ENCODE assay signal across 22 cellular contexts in the genomic region with DNA sequence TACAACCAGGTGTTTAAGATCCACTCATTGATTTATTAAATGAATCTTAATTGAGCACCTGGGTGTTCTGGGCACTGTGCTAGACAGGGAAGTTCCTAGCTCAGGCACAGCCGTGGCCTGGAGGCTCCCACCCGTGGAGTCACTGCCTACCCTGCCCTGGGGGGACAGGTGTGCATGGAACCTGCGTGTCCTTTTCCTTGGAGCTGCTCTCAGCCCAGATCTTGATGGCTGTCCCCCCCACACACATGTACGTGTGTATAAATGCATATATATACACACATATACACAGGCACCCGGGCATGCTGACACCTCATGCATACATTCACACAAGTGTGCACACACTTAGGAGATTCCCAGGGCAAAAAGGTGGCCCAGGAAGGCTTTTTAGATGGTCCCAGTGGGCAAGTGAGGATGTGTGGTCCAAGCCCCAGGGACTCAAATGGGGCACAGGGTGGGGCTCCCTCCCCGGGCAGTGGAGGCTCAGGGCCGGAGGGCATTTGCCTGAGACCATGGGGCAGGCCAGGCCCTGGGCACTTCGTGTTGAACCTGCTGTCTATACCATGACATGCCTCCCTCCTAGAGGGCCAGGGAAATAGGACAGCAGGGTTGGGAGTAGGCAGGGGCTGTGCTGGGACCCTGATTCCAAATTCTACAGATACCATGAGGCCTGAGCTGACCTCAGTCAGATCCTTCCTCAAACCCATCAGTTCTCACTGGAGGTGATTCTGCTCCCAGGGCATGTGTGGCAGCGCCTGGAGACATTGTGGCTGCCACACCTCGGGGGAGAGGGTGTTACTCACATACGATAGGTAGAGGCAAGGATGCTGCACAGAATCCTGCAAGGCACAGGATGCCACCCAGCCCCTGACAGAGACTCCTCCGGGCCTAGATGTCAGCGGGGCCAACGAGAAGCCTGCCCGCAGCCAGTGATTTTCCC.
DNase-seq lines count a peak whose midpoint lies in the region; ATAC-seq and TF ChIP-seq lines count a peak whose summit lies in the region.
"Had no signal": no experiment of that assay in that cellular context is flagged by ENCODE, and none has a peak within 500 bp of the region (broad histone marks: within the 10 kb centered on the region; RNA-seq: fewer than 3 reads in every experiment).

No MANE protein-coding gene starts in this region.

- CTCF ChIA-PET in Calu3 (lab: Charles Lee): no interaction called here

- peaks cover 14% of the 10 kb centered on the region in 2 donors for H3K4me1 Mint-ChIP-seq in effector memory CD8-positive, alpha-beta T cell (ENCODE audit: low read depth in 2 of 2)
- H3K4me1 Mint-ChIP-seq in stimulated activated effector memory CD8-positive, alpha-beta T cell treated with anti-CD3 and anti-CD28 coated beads, Interleukin-12 subunit alpha, Interleukin-12 subunit beta, amount 100 ng/mL, for 72 hours: peaks cover 28% of the 10 kb centered on the region
- peaks cover 9% of the 10 kb centered on the region for H3K4me1 Mint-ChIP-seq in Calu3 (ENCODE audit: low read depth, unreplicated experiment)

- H3K9me3 ChIP-seq in right atrium auricular region (no peaks in the 10 kb centered on the region), vagina (no peaks in the 10 kb centered on the region)
- H3K9me3 ChIP-seq: psoas muscle, SJSA1, spleen had no signal

- H3K27ac Mint-ChIP-seq in effector memory CD8-positive, alpha-beta T cell: peak overlapping the region; percentile 15 to 72
- H3K27ac Mint-ChIP-seq in stimulated activated effector memory CD8-positive, alpha-beta T cell treated with anti-CD3 and anti-CD28 coated beads, Interleukin-12 subunit alpha, Interleukin-12 subunit beta, amount 100 ng/mL, for 72 hours: peak overlapping the region; percentile 84
- no peak overlapping the region for H3K27ac Mint-ChIP-seq in Calu3 (ENCODE audit: unreplicated experiment)
- H3K27ac Mint-ChIP-seq: activated naive CD8-positive, alpha-beta T cell treated with anti-CD3 and anti-CD28 coated beads, Interleukin-2, amount 10 ng/mL, durations not matched to agents 7 days and 5 days; stimulated activated naive CD8-positive, alpha-beta T cell treated with anti-CD3 and anti-CD28 coated beads, Interleukin-15, Interleukin-2, amounts not matched to agents 100 ng/mL and 50 ng/mL, for 24 hours had no signal

- H3K4me1 ChIP-seq in right atrium auricular region (peaks cover 0 to 22% of the 10 kb centered on the region in 2 donors), vagina (peaks cover 39% of the 10 kb centered on the region)
- H3K4me1 ChIP-seq: SJSA1 had no signal

- no peak for TF ChIP-seq POLR2A in vagina (IDR thresholded peaks at IDR 0.05)

- H3K9me3 Mint-ChIP-seq in effector memory CD8-positive, alpha-beta T cell: no peaks in the 10 kb centered on the region
- no peaks in the 10 kb centered on the region for H3K9me3 Mint-ChIP-seq in stimulated activated effector memory CD8-positive, alpha-beta T cell treated with anti-CD3 and anti-CD28 coated beads, Interleukin-12 subunit alpha, Interleukin-12 subunit beta, amount 100 ng/mL, for 72 hours
- no peaks in the 10 kb centered on the region for H3K9me3 Mint-ChIP-seq in Calu3 (ENCODE audit: low read depth, unreplicated experiment)
- H3K9me3 Mint-ChIP-seq: activated naive CD8-positive, alpha-beta T cell treated with anti-CD3 and anti-CD28 coated beads, Interleukin-2, amount 10 ng/mL, durations not matched to agents 7 days and 5 days; activated T-helper 17 cell treated with anti-CD3 and anti-CD28 coated beads, Interleukin-2, amount 50 U/mL, for 72 hours; dendritic cell treated with granulocyte-macrophage colony-stimulating factor and Interleukin-4, amounts not matched to agents 40 ng/mL and 50 ng/mL, for 4 days; stimulated activated naive CD8-positive, alpha-beta T cell treated with anti-CD3 and anti-CD28 coated beads, Interleukin-15, Interleukin-2, amounts not matched to agents 100 ng/mL and 50 ng/mL, for 24 hours had no signal

- peaks cover 23% of the 10 kb centered on the region for H3K36me3 Mint-ChIP-seq in effector memory CD8-positive, alpha-beta T cell (ENCODE audit: insufficient read depth)
- H3K36me3 Mint-ChIP-seq in stimulated activated effector memory CD8-positive, alpha-beta T cell treated with anti-CD3 and anti-CD28 coated beads, Interleukin-12 subunit alpha, Interleukin-12 subunit beta, amount 100 ng/mL, for 72 hours: peaks cover 43% of the 10 kb centered on the region
- peaks cover 12% of the 10 kb centered on the region for H3K36me3 Mint-ChIP-seq in Calu3 (ENCODE audit: insufficient read depth, unreplicated experiment)

- intact Hi-C loops in Right ventricle myocardium superior (cut with DNase I) (no loop called here), vagina (cut with DNase I) (no loop called here), Calu3 (cut with micrococcal nuclease; ENCODE audit: unreplicated experiment) (no loop called here)

- H3K27me3 Mint-ChIP-seq in effector memory CD8-positive, alpha-beta T cell: no peaks in the 10 kb centered on the region
- no peaks in the 10 kb centered on the region for H3K27me3 Mint-ChIP-seq in Calu3 (ENCODE audit: unreplicated experiment)
- H3K27me3 Mint-ChIP-seq: activated naive CD8-positive, alpha-beta T cell treated with anti-CD3 and anti-CD28 coated beads, Interleukin-2, amount 10 ng/mL, durations not matched to agents 7 days and 5 days; activated T-helper 17 cell treated with anti-CD3 and anti-CD28 coated beads, Interleukin-2, amount 50 U/mL, for 72 hours; dendritic cell treated with granulocyte-macrophage colony-stimulating factor and Interleukin-4, amounts not matched to agents 40 ng/mL and 50 ng/mL, for 4 days; stimulated activated naive CD8-positive, alpha-beta T cell treated with anti-CD3 and anti-CD28 coated beads, Interleukin-15, Interleukin-2, amounts not matched to agents 100 ng/mL and 50 ng/mL, for 24 hours had no signal

- BruUV-seq in Calu3 (replicated peaks; lab: Mats Ljungman, UMichigan): no TSS peak

- no peak overlapping the region for H3K4me3 Mint-ChIP-seq in effector memory CD8-positive, alpha-beta T cell
- H3K4me3 Mint-ChIP-seq in stimulated activated effector memory CD8-positive, alpha-beta T cell treated with anti-CD3 and anti-CD28 coated beads, Interleukin-12 subunit alpha, Interleukin-12 subunit beta, amount 100 ng/mL, for 72 hours: no peak overlapping the region
- no peak overlapping the region for H3K4me3 Mint-ChIP-seq in Calu3 (ENCODE audit: low read depth, unreplicated experiment)
- H3K4me3 Mint-ChIP-seq: activated naive CD8-positive, alpha-beta T cell treated with anti-CD3 and anti-CD28 coated beads, Interleukin-2, amount 10 ng/mL, durations not matched to agents 7 days and 5 days; activated T-helper 17 cell treated with anti-CD3 and anti-CD28 coated beads, Interleukin-2, amount 50 U/mL, for 72 hours; dendritic cell treated with granulocyte-macrophage colony-stimulating factor and Interleukin-4, amounts not matched to agents 40 ng/mL and 50 ng/mL, for 4 days; stimulated activated naive CD8-positive, alpha-beta T cell treated with anti-CD3 and anti-CD28 coated beads, Interleukin-15, Interleukin-2, amounts not matched to agents 100 ng/mL and 50 ng/mL, for 24 hours had no signal

- H3K27me3 ChIP-seq in right atrium auricular region: no peaks in the 10 kb centered on the region
- H3K27me3 ChIP-seq in vagina: no peaks in the 10 kb centered on the region
- no peaks in the 10 kb centered on the region for H3K27me3 ChIP-seq in brain microvascular endothelial cell (replicated peaks)
- H3K27me3 ChIP-seq: SJSA1, spleen had no signal

- DNase-seq in right atrium auricular region (ENCODE audit: low spot score): no peak
- no peak for DNase-seq in Right ventricle myocardium superior
- DNase-seq in effector memory CD8-positive, alpha-beta T cell: no peak
- no peak for DNase-seq in stimulated activated effector memory CD8-positive, alpha-beta T cell treated with anti-CD3 and anti-CD28 coated beads, Interleukin-12 subunit alpha, Interleukin-12 subunit beta, amount 100 ng/mL, for 72 hours (ENCODE audit: low spot score in 2 of 2)
- DNase-seq in vagina (ENCODE audit: extremely low spot score in 2 of 2): no peak
- DNase-seq in Calu3: no peak
- no peak for DNase-seq in GM13976 (ENCODE audit: low spot score)
- DNase-seq in brain microvascular endothelial cell: no peak
- DNase-seq: activated CD4-positive, alpha-beta T cell treated with anti-CD3 and anti-CD28 coated beads for 4 hours; activated naive CD8-positive, alpha-beta T cell treated with anti-CD3 and anti-CD28 coated beads, Interleukin-2, amount 10 ng/mL, durations not matched to agents 7 days and 5 days; Kasumi-1; NCI-H1048; NCI-H2029 treated with DMSO at 0.1 percent for 48 hours; spleen; stimulated activated CD4-positive, alpha-beta T cell treated with anti-CD3 and anti-CD28 coated beads, Interleukin-4, amount 100 ng/mL, for 1 hour; T-helper 1 cell had no signal

- in situ Hi-C loops in GM13976 (cut with MboI; ENCODE audit: low sequenced_read_pairs, unreplicated experiment) (no loop called here), brain microvascular endothelial cell (cut with HindIII; ENCODE audit: low pct_ligation_motif_present, low sequenced_read_pairs) (no loop called here)

- H3K4me3 ChIP-seq in right atrium auricular region (no peak overlapping the region), vagina (no peak overlapping the region), brain microvascular endothelial cell (ENCODE audit: low read depth, low read length) (no peak overlapping the region)
- H3K4me3 ChIP-seq: psoas muscle, SJSA1, spleen had no signal

- H3K27ac ChIP-seq in right atrium auricular region (peak overlapping the region; percentile 56 to 65), vagina (peak overlapping the region; percentile 85), brain microvascular endothelial cell (no peak overlapping the region)
- H3K27ac ChIP-seq: C4-2B, psoas muscle, SJSA1 had no signal

- ATAC-seq in Right ventricle myocardium superior (ENCODE audit: poor library complexity): no peak
- ATAC-seq in effector memory CD8-positive, alpha-beta T cell (replicated peaks): no peak
- no peak for ATAC-seq in stimulated activated effector memory CD8-positive, alpha-beta T cell treated with anti-CD3 and anti-CD28 coated beads, Interleukin-12 subunit alpha, Interleukin-12 subunit beta, amount 100 ng/mL, for 72 hours
- ATAC-seq: activated T-helper 17 cell treated with anti-CD3 and anti-CD28 coated beads, Interleukin-2, amount 50 U/mL, for 72 hours had no signal

- TF ChIP-seq CTCF in right atrium auricular region (IDR thresholded peaks at IDR 0.05) (no peak), vagina (IDR thresholded peaks at IDR 0.05) (no peak), Calu3 (IDR thresholded peaks at IDR 0.05; ENCODE audit: unreplicated experiment) (no peak), GM13976 (IDR thresholded peaks at IDR 0.05; ENCODE audit: borderline replicate concordance, control extremely low read depth, extremely low read depth, insufficient read depth, missing control alignments) (no peak), brain microvascular endothelial cell (IDR thresholded peaks at IDR 0.05; ENCODE audit: low read depth, low read length, missing control alignments) (no peak)

- H3K36me3 ChIP-seq in right atrium auricular region: peaks cover 26% of the 10 kb centered on the region
- H3K36me3 ChIP-seq in vagina: peaks cover 0 to 21% of the 10 kb centered on the region in 2 donors
- peaks cover 51% of the 10 kb centered on the region for H3K36me3 ChIP-seq in brain microvascular endothelial cell (replicated peaks)
